In genomic region chr14:36935976-36936678, GRCh38 we compare ENCODE assay signal across 24 cellular contexts.
A peak's percentile ranks its signal among the peaks of the same experiment; 100 is the strongest.
DNase-seq lines count a peak whose midpoint lies in the region; ATAC-seq, FAIRE-seq and TF ChIP-seq lines count a peak whose summit lies in the region.
"Had no signal": no experiment of that assay in that cellular context is flagged by ENCODE, and none has a peak within 500 bp of the region (broad histone marks: within the 10 kb centered on the region; RNA-seq: fewer than 3 reads in every experiment).

No MANE protein-coding gene starts in this region.

- no peak overlapping the region for H3K27ac Mint-ChIP-seq in astrocyte (ENCODE audit: unreplicated experiment)
- H3K27ac Mint-ChIP-seq in Calu3 (ENCODE audit: unreplicated experiment), result no peak overlapping the region
- H3K27ac Mint-ChIP-seq: activated CD4-positive, alpha-beta T cell treated with anti-CD3 and anti-CD28 coated beads, Interleukin-2, amount 10 ng/mL, durations not matched to agents 24 days and 14 days; activated T-helper 17 cell treated with anti-CD3 and anti-CD28 coated beads, Interleukin-2, amount 50 U/mL, for 72 hours; naive thymus-derived CD4-positive, alpha-beta T cell; T-helper 17 cell had no signal

- ATAC-seq in mucosa of descending colon (no peak), HG02610 (IDR thresholded peaks at IDR 0.05; ENCODE audit: unreplicated experiment) (no peak)
- ATAC-seq: activated T-helper 17 cell treated with anti-CD3 and anti-CD28 coated beads, Interleukin-2, amount 50 U/mL, for 72 hours; naive thymus-derived CD4-positive, alpha-beta T cell; T-helper 17 cell; upper lobe of right lung had no signal

- no peaks in the 10 kb centered on the region for H3K9me3 Mint-ChIP-seq in astrocyte (ENCODE audit: unreplicated experiment)
- no peaks in the 10 kb centered on the region for H3K9me3 Mint-ChIP-seq in Calu3 (ENCODE audit: low read depth, unreplicated experiment)
- H3K9me3 Mint-ChIP-seq: activated CD4-positive, alpha-beta T cell treated with anti-CD3 and anti-CD28 coated beads, Interleukin-2, amount 10 ng/mL, durations not matched to agents 24 days and 14 days had no signal

- FAIRE-seq in astrocyte (lab: Jason Lieb, UNC), result no peak

- H3K36me3 Mint-ChIP-seq in astrocyte (ENCODE audit: low read depth, unreplicated experiment) (no peaks in the 10 kb centered on the region), Calu3 (ENCODE audit: insufficient read depth, unreplicated experiment) (no peaks in the 10 kb centered on the region)
- H3K36me3 Mint-ChIP-seq: naive thymus-derived CD4-positive, alpha-beta T cell had no signal

- no TSS peak for BruUV-seq in Calu3 (replicated peaks; lab: Mats Ljungman, UMichigan)

- H3K4me3 Mint-ChIP-seq in astrocyte (ENCODE audit: unreplicated experiment), result no peak overlapping the region
- no peak overlapping the region for H3K4me3 Mint-ChIP-seq in Calu3 (ENCODE audit: low read depth, unreplicated experiment)
- H3K4me3 Mint-ChIP-seq: activated CD4-positive, alpha-beta T cell treated with anti-CD3 and anti-CD28 coated beads, Interleukin-2, amount 10 ng/mL, durations not matched to agents 24 days and 14 days; activated T-helper 17 cell treated with anti-CD3 and anti-CD28 coated beads, Interleukin-2, amount 50 U/mL, for 72 hours; naive thymus-derived CD4-positive, alpha-beta T cell; T-helper 17 cell had no signal

- H3K4me1 ChIP-seq in astrocyte (ENCODE audit: insufficient read depth, low read length), result no peaks in the 10 kb centered on the region
- no peaks in the 10 kb centered on the region for H3K4me1 ChIP-seq in mucosa of descending colon (ENCODE audit: low read depth)
- H3K4me1 ChIP-seq: BE2C, right atrium auricular region, upper lobe of right lung had no signal

- H3K36me3 ChIP-seq in astrocyte (ENCODE audit: insufficient read depth, low read length), result no peaks in the 10 kb centered on the region
- no peaks in the 10 kb centered on the region for H3K36me3 ChIP-seq in mucosa of descending colon (ENCODE audit: low read depth)
- H3K36me3 ChIP-seq: BE2C, right atrium auricular region, upper lobe of right lung had no signal

- H3K4me1 Mint-ChIP-seq in astrocyte (ENCODE audit: low read depth, unreplicated experiment) (peaks cover 15% of the 10 kb centered on the region), Calu3 (ENCODE audit: low read depth, unreplicated experiment) (no peaks in the 10 kb centered on the region)
- H3K4me1 Mint-ChIP-seq: activated CD4-positive, alpha-beta T cell treated with anti-CD3 and anti-CD28 coated beads, Interleukin-2, amount 10 ng/mL, durations not matched to agents 24 days and 14 days; activated T-helper 17 cell treated with anti-CD3 and anti-CD28 coated beads, Interleukin-2, amount 50 U/mL, for 72 hours; T-helper 17 cell had no signal

- H3K4me2 ChIP-seq in astrocyte (ENCODE audit: low read length), result no peak overlapping the region

- H2AFZ ChIP-seq in astrocyte (ENCODE audit: low read depth, low read length), result no peak overlapping the region

- no peak overlapping the region for H3K9ac ChIP-seq in astrocyte (ENCODE audit: low read length)

- H3K27me3 Mint-ChIP-seq in astrocyte (ENCODE audit: low read depth, unreplicated experiment), result peaks cover 6% of the 10 kb centered on the region
- no peaks in the 10 kb centered on the region for H3K27me3 Mint-ChIP-seq in Calu3 (ENCODE audit: unreplicated experiment)
- H3K27me3 Mint-ChIP-seq: activated CD4-positive, alpha-beta T cell treated with anti-CD3 and anti-CD28 coated beads, Interleukin-2, amount 10 ng/mL, durations not matched to agents 24 days and 14 days; T-helper 17 cell had no signal

- no peaks in the 10 kb centered on the region for H3K27me3 ChIP-seq in astrocyte (ENCODE audit: insufficient read depth, low read length)
- H3K27me3 ChIP-seq: upper lobe of right lung had no signal

- intact Hi-C loops in Calu3 (cut with micrococcal nuclease; ENCODE audit: unreplicated experiment), result no loop called here
- intact Hi-C loops in mucosa of descending colon (cut with DNase I, micrococcal nuclease), result no loop called here

- H4K20me1 ChIP-seq in astrocyte (ENCODE audit: insufficient read depth, low read length), result no peaks in the 10 kb centered on the region

- CTCF ChIA-PET in Calu3 (lab: Charles Lee), result no interaction called here

- H3K79me2 ChIP-seq in astrocyte (ENCODE audit: insufficient read depth, low read length), result no peaks in the 10 kb centered on the region

- H3K9me3 ChIP-seq in astrocyte (ENCODE audit: insufficient read depth, low read depth, low read length) (no peaks in the 10 kb centered on the region), mucosa of descending colon (no peaks in the 10 kb centered on the region)
- H3K9me3 ChIP-seq: BE2C, right atrium auricular region, upper lobe of right lung had no signal

- peak; percentile 67 for DNase-seq in Daoy (ENCODE audit: low read depth)
- DNase-seq in LoVo (ENCODE audit: low spot score), result peak; percentile 12
- DNase-seq in astrocyte (ENCODE audit: low read depth), result peak; percentile 42
- peak; percentile 41 for DNase-seq in fibroblast of the aortic adventitia (ENCODE audit: low read depth)
- no peak for DNase-seq in Calu3
- no peak for DNase-seq in mucosa of descending colon
- DNase-seq in DMS79 treated with DMSO at 0.1 percent for 48 hours (lab: John Stamatoyannopoulos, UW), result no peak
- DNase-seq: activated CD4-positive, alpha-beta T cell treated with anti-CD3 and anti-CD28 coated beads, Interleukin-2, amount 10 ng/mL, durations not matched to agents 24 days and 14 days; BE2C; COR-L47; dermis blood vessel endothelial cell; KG1; mesendoderm; naive thymus-derived CD4-positive, alpha-beta T cell; NCI-H1092; NCI-H1930; NCI-H510A; stimulated activated CD4-positive, alpha-beta T cell treated with anti-CD3 and anti-CD28 coated beads, Interleukin-12 subunit alpha, Interleukin-12 subunit beta, amount 100 ng/mL, for 4 hours; stimulated activated CD8-positive, alpha-beta memory T cell treated with anti-CD3 and anti-CD28 coated beads, Interleukin-4, amount 100 ng/mL, for 48 hours; T-helper 17 cell; upper lobe of right lung had no signal

- H3K4me3 ChIP-seq in astrocyte (ENCODE audit: insufficient read depth, low read depth, low read length) (no peak overlapping the region), fibroblast of the aortic adventitia (ENCODE audit: low read depth, low read length) (no peak overlapping the region), mucosa of descending colon (no peak overlapping the region)
- H3K4me3 ChIP-seq: right atrium auricular region, upper lobe of right lung had no signal

- no peak overlapping the region for H3K27ac ChIP-seq in astrocyte (ENCODE audit: low read depth, low read length)
- H3K27ac ChIP-seq: right atrium auricular region, upper lobe of right lung had no signal

- TF ChIP-seq CTCF in astrocyte (IDR thresholded peaks at IDR 0.05; ENCODE audit: insufficient read depth, low read depth, low read length), result no peak
- no peak for TF ChIP-seq CTCF in fibroblast of the aortic adventitia (IDR thresholded peaks at IDR 0.05; ENCODE audit: insufficient read depth, low read length)
- no peak for TF ChIP-seq CTCF in Calu3 (IDR thresholded peaks at IDR 0.05; ENCODE audit: unreplicated experiment)
- TF ChIP-seq CTCF in mucosa of descending colon (IDR thresholded peaks at IDR 0.05), result no peak

Comparison
In these comparisons a context has a peak if more than half of its experiments do, and no peak if none do; other contexts are left out.
1. DNase-seq: peak in Daoy (single experiment), LoVo (single experiment), astrocyte (single experiment) and fibroblast of the aortic adventitia (single experiment); none in Calu3 (single experiment), mucosa of descending colon (0 of 3) and DMS79 treated with DMSO at 0.1 percent for 48 hours (single experiment).